ENCODE assay signal across 23 cellular contexts in the genomic region with DNA sequence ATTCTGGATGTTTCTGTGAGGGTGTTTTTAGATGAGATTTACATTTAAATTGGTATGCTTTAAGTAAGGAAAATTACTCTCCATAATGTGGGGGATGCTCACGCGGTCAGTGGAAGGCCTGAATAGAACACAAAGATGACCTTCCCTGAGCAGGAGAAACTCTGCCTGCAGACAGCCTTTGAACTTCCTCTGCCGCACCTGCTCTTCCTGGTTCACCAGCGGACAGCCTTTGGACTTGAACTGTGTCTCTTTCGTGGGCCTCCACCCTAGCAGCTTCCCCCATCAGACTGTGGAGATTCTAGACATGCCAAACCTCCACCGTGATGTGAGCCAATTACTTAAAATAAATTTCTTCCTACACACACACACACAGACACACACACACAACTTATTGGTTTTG.
"Had no signal": no experiment of that assay in that cellular context is flagged by ENCODE, and none has a peak within 500 bp of the region (broad histone marks: within the 10 kb centered on the region; RNA-seq: fewer than 3 reads in every experiment).

No MANE protein-coding gene starts in this region.

- ATAC-seq: foreskin keratinocyte, gastroesophageal sphincter, heart left ventricle, left lung, left ventricle myocardium superior, lower lobe of right lung had no signal

- H3K4me3 ChIP-seq: coronary artery, dorsolateral prefrontal cortex, esophagus muscularis mucosa, gastroesophageal sphincter, heart left ventricle, hepatocyte, left lung, lower lobe of right lung had no signal

- H3K9me3 ChIP-seq: esophagus muscularis mucosa, gastroesophageal sphincter had no signal

- H3K27me3 ChIP-seq: dorsolateral prefrontal cortex, esophagus muscularis mucosa, foreskin keratinocyte, gastroesophageal sphincter, heart left ventricle, hepatocyte, left lung had no signal

- H3K36me3 ChIP-seq: esophagus muscularis mucosa, gastroesophageal sphincter, heart left ventricle, left lung, lower lobe of right lung had no signal

- H3K27ac Mint-ChIP-seq: mesothelial cell of epicardium had no signal

- DNase-seq: dermis blood vessel endothelial cell; dorsolateral prefrontal cortex; effector CD4-positive, alpha-beta T cell; effector memory CD4-positive, alpha-beta T cell; foreskin keratinocyte; heart left ventricle; hypothalamus; immature natural killer cell; islet precursor cell; kidney; kidney glomerular epithelial cell; left lung; left ventricle myocardium superior; lower lobe of right lung; mesenchymal stem cell had no signal

- H3K27ac ChIP-seq: coronary artery, dorsolateral prefrontal cortex, esophagus muscularis mucosa, foreskin keratinocyte, gastroesophageal sphincter, heart left ventricle, hepatocyte, lower lobe of right lung had no signal

- FAIRE-seq: colon, endothelial cell of umbilical vein, frontal cortex, kidney had no signal

- H3K4me1 ChIP-seq: esophagus muscularis mucosa, foreskin keratinocyte, gastroesophageal sphincter, heart left ventricle, lower lobe of right lung had no signal

- H3K4me3 Mint-ChIP-seq: immature natural killer cell, mesothelial cell of epicardium had no signal
